In genomic region chr12:9149372-9149771, GRCh38 we compare ENCODE assay signal across 1 cellular context.
TF ChIP-seq lines count a peak whose summit lies in the region.

No MANE protein-coding gene starts in this region.

TF ChIP-seq in GM23338, 12 proteins besides CTCF, POLR2A, EP300 and RAD21 (continued from another document):
- no peak for TF ChIP-seq REST (IDR thresholded peaks at IDR 0.05; ENCODE audit: unreplicated experiment)
- TF ChIP-seq ZNF331 (CRISPR knock-in tag; IDR thresholded peaks at IDR 0.05; ENCODE audit: low read depth), result no peak
- no peak for TF ChIP-seq STAT1 (IDR thresholded peaks at IDR 0.05; ENCODE audit: unreplicated experiment)
- no peak for TF ChIP-seq ZNF114 (CRISPR knock-in tag; IDR thresholded peaks at IDR 0.05)
- TF ChIP-seq, protein P1, sequence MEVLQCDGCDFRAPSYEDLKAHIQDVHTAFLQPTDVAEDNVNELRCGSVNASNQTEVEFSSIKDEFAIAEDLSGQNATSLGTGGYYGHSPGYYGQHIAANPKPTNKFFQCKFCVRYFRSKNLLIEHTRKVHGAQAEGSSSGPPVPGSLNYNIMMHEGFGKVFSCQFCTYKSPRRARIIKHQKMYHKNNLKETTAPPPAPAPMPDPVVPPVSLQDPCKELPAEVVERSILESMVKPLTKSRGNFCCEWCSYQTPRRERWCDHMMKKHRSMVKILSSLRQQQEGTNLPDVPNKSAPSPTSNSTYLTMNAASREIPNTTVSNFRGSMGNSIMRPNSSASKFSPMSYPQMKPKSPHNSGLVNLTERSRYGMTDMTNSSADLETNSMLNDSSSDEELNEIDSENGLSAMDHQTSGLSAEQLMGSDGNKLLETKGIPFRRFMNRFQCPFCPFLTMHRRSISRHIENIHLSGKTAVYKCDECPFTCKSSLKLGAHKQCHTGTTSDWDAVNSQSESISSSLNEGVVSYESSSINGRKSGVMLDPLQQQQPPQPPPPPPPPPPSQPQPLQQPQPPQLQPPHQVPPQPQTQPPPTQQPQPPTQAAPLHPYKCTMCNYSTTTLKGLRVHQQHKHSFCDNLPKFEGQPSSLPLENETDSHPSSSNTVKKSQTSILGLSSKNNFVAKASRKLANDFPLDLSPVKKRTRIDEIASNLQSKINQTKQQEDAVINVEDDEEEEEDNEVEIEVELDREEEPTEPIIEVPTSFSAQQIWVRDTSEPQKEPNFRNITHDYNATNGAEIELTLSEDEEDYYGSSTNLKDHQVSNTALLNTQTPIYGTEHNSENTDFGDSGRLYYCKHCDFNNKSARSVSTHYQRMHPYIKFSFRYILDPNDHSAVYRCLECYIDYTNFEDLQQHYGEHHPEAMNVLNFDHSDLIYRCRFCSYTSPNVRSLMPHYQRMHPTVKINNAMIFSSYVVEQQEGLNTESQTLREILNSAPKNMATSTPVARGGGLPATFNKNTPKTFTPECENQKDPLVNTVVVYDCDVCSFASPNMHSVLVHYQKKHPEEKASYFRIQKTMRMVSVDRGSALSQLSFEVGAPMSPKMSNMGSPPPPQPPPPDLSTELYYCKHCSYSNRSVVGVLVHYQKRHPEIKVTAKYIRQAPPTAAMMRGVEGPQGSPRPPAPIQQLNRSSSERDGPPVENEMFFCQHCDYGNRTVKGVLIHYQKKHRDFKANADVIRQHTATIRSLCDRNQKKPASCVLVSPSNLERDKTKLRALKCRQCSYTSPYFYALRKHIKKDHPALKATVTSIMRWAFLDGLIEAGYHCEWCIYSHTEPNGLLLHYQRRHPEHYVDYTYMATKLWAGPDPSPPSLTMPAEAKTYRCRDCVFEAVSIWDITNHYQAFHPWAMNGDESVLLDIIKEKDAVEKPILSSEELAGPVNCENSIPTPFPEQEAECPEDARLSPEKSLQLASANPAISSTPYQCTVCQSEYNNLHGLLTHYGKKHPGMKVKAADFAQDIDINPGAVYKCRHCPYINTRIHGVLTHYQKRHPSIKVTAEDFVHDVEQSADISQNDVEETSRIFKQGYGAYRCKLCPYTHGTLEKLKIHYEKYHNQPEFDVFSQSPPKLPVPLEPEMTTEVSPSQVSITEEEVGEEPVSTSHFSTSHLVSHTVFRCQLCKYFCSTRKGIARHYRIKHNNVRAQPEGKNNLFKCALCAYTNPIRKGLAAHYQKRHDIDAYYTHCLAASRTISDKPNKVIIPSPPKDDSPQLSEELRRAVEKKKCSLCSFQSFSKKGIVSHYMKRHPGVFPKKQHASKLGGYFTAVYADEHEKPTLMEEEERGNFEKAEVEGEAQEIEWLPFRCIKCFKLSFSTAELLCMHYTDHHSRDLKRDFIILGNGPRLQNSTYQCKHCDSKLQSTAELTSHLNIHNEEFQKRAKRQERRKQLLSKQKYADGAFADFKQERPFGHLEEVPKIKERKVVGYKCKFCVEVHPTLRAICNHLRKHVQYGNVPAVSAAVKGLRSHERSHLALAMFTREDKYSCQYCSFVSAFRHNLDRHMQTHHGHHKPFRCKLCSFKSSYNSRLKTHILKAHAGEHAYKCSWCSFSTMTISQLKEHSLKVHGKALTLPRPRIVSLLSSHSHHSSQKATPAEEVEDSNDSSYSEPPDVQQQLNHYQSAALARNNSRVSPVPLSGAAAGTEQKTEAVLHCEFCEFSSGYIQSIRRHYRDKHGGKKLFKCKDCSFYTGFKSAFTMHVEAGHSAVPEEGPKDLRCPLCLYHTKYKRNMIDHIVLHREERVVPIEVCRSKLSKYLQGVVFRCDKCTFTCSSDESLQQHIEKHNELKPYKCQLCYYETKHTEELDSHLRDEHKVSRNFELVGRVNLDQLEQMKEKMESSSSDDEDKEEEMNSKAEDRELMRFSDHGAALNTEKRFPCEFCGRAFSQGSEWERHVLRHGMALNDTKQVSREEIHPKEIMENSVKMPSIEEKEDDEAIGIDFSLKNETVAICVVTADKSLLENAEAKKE (CRISPR knock-in tag; IDR thresholded peaks at IDR 0.05), result no peak
